Comparison of ENCODE assay signal across 23 cellular contexts in genomic region chr5:142530904-142531303, GRCh38.
"Had no signal": no experiment of that assay in that cellular context is flagged by ENCODE, and none has a peak within 500 bp of the region (broad histone marks: within the 10 kb centered on the region; RNA-seq: fewer than 3 reads in every experiment).

No MANE protein-coding gene starts in this region.

- DNase-seq: cortex of kidney; effector memory CD8-positive, alpha-beta T cell; hypothalamus; kidney; mesenchymal stem cell; mucosa of descending colon; naive B cell; stimulated activated CD4-positive, alpha-beta T cell treated with anti-CD3 and anti-CD28 coated beads, Interleukin-2, amount 100 ng/mL, for 24 hours; stimulated activated CD4-positive, alpha-beta T cell treated with anti-CD3 and anti-CD28 coated beads, Interleukin-4, amount 100 ng/mL, for 24 hours; stimulated activated naive CD4-positive, alpha-beta T cell treated with Interleukin-2 at 50 U/mL for 16 hours; stomach; thyroid gland; upper lobe of right lung; uterus had no signal

- H3K4me3 ChIP-seq: mucosa of descending colon, neural progenitor cell, right atrium auricular region, stomach, thyroid gland, upper lobe of right lung, uterus had no signal

- H3K36me3 Mint-ChIP-seq: naive B cell; natural killer cell treated with Interleukin-12 subunit alpha and Interleukin-12 subunit beta and Interleukin-15 and Interleukin-18, amount 100 ng/mL, for 72 hours; stimulated activated effector memory CD8-positive, alpha-beta T cell treated with anti-CD3 and anti-CD28 coated beads, Interleukin-12 subunit alpha, Interleukin-12 subunit beta, amount 100 ng/mL, for 72 hours had no signal

- H3K4me2 ChIP-seq: neural progenitor cell had no signal

- ATAC-seq: effector memory CD8-positive, alpha-beta T cell; left lobe of liver; mucosa of descending colon; natural killer cell treated with Interleukin-12 subunit alpha and Interleukin-12 subunit beta and Interleukin-15 and Interleukin-18, amount 100 ng/mL, for 72 hours; sciatic nerve; upper lobe of right lung had no signal

- H3K9me3 Mint-ChIP-seq: effector memory CD8-positive, alpha-beta T cell; natural killer cell treated with Interleukin-12 subunit alpha and Interleukin-12 subunit beta and Interleukin-15 and Interleukin-18, amount 100 ng/mL, for 72 hours had no signal

- H3K27ac Mint-ChIP-seq: effector memory CD8-positive, alpha-beta T cell; mesothelial cell of epicardium; progenitor cell of endocrine pancreas; stimulated activated effector memory CD8-positive, alpha-beta T cell treated with anti-CD3 and anti-CD28 coated beads, Interleukin-12 subunit alpha, Interleukin-12 subunit beta, amount 100 ng/mL, for 72 hours had no signal

- H3K27me3 ChIP-seq: neural progenitor cell, right atrium auricular region, stomach, thyroid gland, upper lobe of right lung, uterus had no signal

- H3K27me3 Mint-ChIP-seq: naive B cell, progenitor cell of endocrine pancreas had no signal

- H3K79me2 ChIP-seq: parathyroid adenoma had no signal

- H3K4me1 ChIP-seq: neural progenitor cell, parathyroid adenoma, right atrium auricular region, uterus had no signal

- H3K27ac ChIP-seq: neural progenitor cell, right atrium auricular region, stomach, thyroid gland, upper lobe of right lung, uterus had no signal

- H3K4me1 Mint-ChIP-seq: neural progenitor cell had no signal

- H3K4me3 Mint-ChIP-seq: effector memory CD8-positive, alpha-beta T cell; mesothelial cell of epicardium; naive B cell; natural killer cell treated with Interleukin-12 subunit alpha and Interleukin-12 subunit beta and Interleukin-15 and Interleukin-18, amount 100 ng/mL, for 72 hours; neural progenitor cell; stimulated activated effector memory CD8-positive, alpha-beta T cell treated with anti-CD3 and anti-CD28 coated beads, Interleukin-12 subunit alpha, Interleukin-12 subunit beta, amount 100 ng/mL, for 72 hours had no signal

- H3K36me3 ChIP-seq: neural progenitor cell, right atrium auricular region, stomach, thyroid gland, upper lobe of right lung, uterus had no signal

- H2AFZ ChIP-seq: neural progenitor cell, parathyroid adenoma had no signal

- H3K9me3 ChIP-seq: thyroid gland, upper lobe of right lung had no signal
